In genomic region chrX:153984351-153985178, GRCh38 we compare ENCODE assay signal across 8 cellular contexts. TPM values are rescaled to one million over a fixed set of nuclear protein-coding genes. Genes with fewer than 3 reads are reported as not detected.
DNase-seq lines count a peak whose midpoint lies in the region; ATAC-seq and TF ChIP-seq lines count a peak whose summit lies in the region.

No MANE protein-coding gene starts in this region.

- ATAC-seq in heart left ventricle (no peak), PC-3 (no peak), HG02642 (IDR thresholded peaks at IDR 0.05; ENCODE audit: poor library complexity, unreplicated experiment) (no peak)

- H3K4me1 ChIP-seq in heart left ventricle (peaks cover 0 to 51% (median 0%) of the 10 kb centered on the region in 12 donors), tibial artery (peaks cover 0 to 9% (median 4%) of the 10 kb centered on the region in 4 donors), PC-3 (ENCODE audit: insufficient read depth, low read length) (no peaks in the 10 kb centered on the region), adrenal gland (replicated peaks in 1 of 2) (peaks cover 0 to 14% of the 10 kb centered on the region in 2 donors)

- no peak overlapping the region for H3K4me2 ChIP-seq in PC-3 (ENCODE audit: low read length)

- peaks cover 0 to 5% (median 0%) of the 10 kb centered on the region in 9 donors for H3K36me3 ChIP-seq in heart left ventricle
- no peaks in the 10 kb centered on the region for H3K36me3 ChIP-seq in tibial artery
- H3K36me3 ChIP-seq in PC-3 (ENCODE audit: low read depth, low read length) = no peaks in the 10 kb centered on the region
- no peaks in the 10 kb centered on the region for H3K36me3 ChIP-seq in adrenal gland (replicated peaks in 1 of 2)

- H2AFZ ChIP-seq in PC-3 (ENCODE audit: low read length) = no peak overlapping the region

- peak overlapping the region; percentile 97 for H3K27ac Mint-ChIP-seq in activated CD4-positive, alpha-beta T cell treated with anti-CD3 and anti-CD28 coated beads, Interleukin-2, amount 10 ng/mL, durations not matched to agents 7 days and 5 days
- peak overlapping the region; percentile 49 to 84 (median 64) for H3K27ac Mint-ChIP-seq in immature natural killer cell

- no peak for DNase-seq in heart left ventricle
- no peak for DNase-seq in cardiac septum (ENCODE audit: low spot score)
- peak; percentile 46 for DNase-seq in activated CD4-positive, alpha-beta T cell treated with anti-CD3 and anti-CD28 coated beads, Interleukin-2, amount 10 ng/mL, durations not matched to agents 7 days and 5 days
- no peak for DNase-seq in immature natural killer cell
- DNase-seq in tibial artery = no peak
- DNase-seq in PC-3 = no peak
- no peak for DNase-seq in adrenal gland

- no peak for TF ChIP-seq CTCF in heart left ventricle (IDR thresholded peaks at IDR 0.05)
- TF ChIP-seq CTCF in tibial artery (IDR thresholded peaks at IDR 0.05) = no peak
- TF ChIP-seq CTCF in PC-3 (conservative IDR thresholded peaks at IDR 0.05; ENCODE audit: low read depth, low read length) = no peak
- no peak for TF ChIP-seq CTCF in adrenal gland (IDR thresholded peaks at IDR 0.05)

- H3K4me3 ChIP-seq in heart left ventricle = no peak overlapping the region
- no peak overlapping the region for H3K4me3 ChIP-seq in tibial artery
- no peak overlapping the region for H3K4me3 ChIP-seq in PC-3 (ENCODE audit: low read length)
- no peak overlapping the region for H3K4me3 ChIP-seq in adrenal gland

- H3K9me3 Mint-ChIP-seq in activated CD4-positive, alpha-beta T cell treated with anti-CD3 and anti-CD28 coated beads, Interleukin-2, amount 10 ng/mL, durations not matched to agents 7 days and 5 days = no peaks in the 10 kb centered on the region
- H3K9me3 Mint-ChIP-seq in immature natural killer cell = no peaks in the 10 kb centered on the region

- no peaks in the 10 kb centered on the region for H3F3A ChIP-seq in PC-3 (ENCODE audit: low read length, unreplicated experiment)

- H3K9ac ChIP-seq in PC-3 (ENCODE audit: low read length) = no peak overlapping the region

- H3K27ac ChIP-seq in heart left ventricle (peak overlapping the region in 7 of 12 donors; percentile 29 to 85 (median 47)), tibial artery (peak overlapping the region; percentile 63 to 69), PC-3 (ENCODE audit: low read length) (no peak overlapping the region), adrenal gland (peak overlapping the region in 1 of 5 donors; percentile 74)

- no peaks in the 10 kb centered on the region for H3K27me3 Mint-ChIP-seq in activated CD4-positive, alpha-beta T cell treated with anti-CD3 and anti-CD28 coated beads, Interleukin-2, amount 10 ng/mL, durations not matched to agents 7 days and 5 days
- H3K27me3 Mint-ChIP-seq in immature natural killer cell (ENCODE audit: low read depth in 3 of 3) = peaks cover 1 to 20% (median 3%) of the 10 kb centered on the region in 3 donors

- H4K20me1 ChIP-seq in PC-3 (ENCODE audit: low read length) = no peaks in the 10 kb centered on the region

- TF ChIP-seq POLR2A in heart left ventricle (IDR thresholded peaks at IDR 0.05) = no peak
- TF ChIP-seq POLR2A in adrenal gland (IDR thresholded peaks at IDR 0.05) = no peak

- intact Hi-C loops in heart left ventricle (cut with DNase I) = no loop called here
- intact Hi-C loops in cardiac septum (cut with DNase I) = no loop called here
- intact Hi-C loops in tibial artery (cut with DNase I; ENCODE audit: low total_unique reads) = no loop called here
- intact Hi-C loops in PC-3 (cut with micrococcal nuclease) = no loop called here
- intact Hi-C loops in adrenal gland (cut with DNase I) = no loop called here

- CTCF ChIA-PET in activated CD4-positive, alpha-beta T cell treated with anti-CD3 and anti-CD28 coated beads, Interleukin-2, amount 10 ng/mL, durations not matched to agents 7 days and 5 days (lab: Charles Lee) = interaction anchor here (1.2 to 2.1 kb wide), 2 partner anchors 21 to 25 kb away, joined by 3 to 4 read pairs; no protein-coding TSS in a partner anchor
- CTCF ChIA-PET in PC-3 (lab: Charles Lee) = no interaction called here

- H3K9me2 ChIP-seq in PC-3 (replicated peaks; ENCODE audit: low read length) = no peaks in the 10 kb centered on the region

- peaks cover 8% of the 10 kb centered on the region for H3K36me3 Mint-ChIP-seq in activated CD4-positive, alpha-beta T cell treated with anti-CD3 and anti-CD28 coated beads, Interleukin-2, amount 10 ng/mL, durations not matched to agents 7 days and 5 days (ENCODE audit: low read depth)
- no peaks in the 10 kb centered on the region for H3K36me3 Mint-ChIP-seq in immature natural killer cell

- POLR2A ChIA-PET in activated CD4-positive, alpha-beta T cell treated with anti-CD3 and anti-CD28 coated beads, Interleukin-2, amount 10 ng/mL, durations not matched to agents 7 days and 5 days (lab: Charles Lee) = no interaction called here
- POLR2A ChIA-PET in PC-3 (lab: Charles Lee; ENCODE audit: unreplicated experiment) = no interaction called here

- peaks cover 62% of the 10 kb centered on the region for H3K4me1 Mint-ChIP-seq in activated CD4-positive, alpha-beta T cell treated with anti-CD3 and anti-CD28 coated beads, Interleukin-2, amount 10 ng/mL, durations not matched to agents 7 days and 5 days
- H3K4me1 Mint-ChIP-seq in immature natural killer cell = peaks cover 31 to 49% of the 10 kb centered on the region in 2 donors

- 68 to 79% (median 75%) methylated on average over 20 of the region's 20 CpGs for WGBS in heart left ventricle, 4 donors
- 70 to 100% (median 76%) methylated on average over 3 to 20 of the region's 20 CpGs for WGBS in adrenal gland, 4 donors

- no peaks in the 10 kb centered on the region for H3K79me2 ChIP-seq in PC-3 (ENCODE audit: low read length)

- H3K4me3 Mint-ChIP-seq in activated CD4-positive, alpha-beta T cell treated with anti-CD3 and anti-CD28 coated beads, Interleukin-2, amount 10 ng/mL, durations not matched to agents 7 days and 5 days = peak overlapping the region; percentile 77
- H3K4me3 Mint-ChIP-seq in immature natural killer cell = peak overlapping the region in 4 of 5 donors; percentile 44 to 71 (median 61)

- H3K9me3 ChIP-seq in heart left ventricle (no peaks in the 10 kb centered on the region), tibial artery (no peaks in the 10 kb centered on the region), PC-3 (ENCODE audit: low read length) (no peaks in the 10 kb centered on the region), adrenal gland (replicated peaks in 1 of 3) (no peaks in the 10 kb centered on the region)

- H3K27me3 ChIP-seq in heart left ventricle (peaks cover 0 to 45% (median 0%) of the 10 kb centered on the region in 9 donors), tibial artery (no peaks in the 10 kb centered on the region), PC-3 (ENCODE audit: low read length) (no peaks in the 10 kb centered on the region), adrenal gland (peaks cover 5% of the 10 kb centered on the region)

- BruUV-seq in PC-3 (replicated peaks; lab: Mats Ljungman, UMichigan) = no TSS peak

RNA-seq across cellular contexts. Expression of gene TMEM187, which starts 12.0 kb away (rescaled TPM):
- total RNA-seq in heart left ventricle (10 to 100 TPM in 2 of 9 donors, 1 to 10 TPM in 7; 3.5 to 11.4 (median 8.3) TPM), cardiac septum (10.6 TPM), PC-3 (2014; rRNA removed) (10.6 and 12.4 TPM in 2 replicates), adrenal gland (10 to 100 TPM in 7 of 8 donors, 1 to 10 TPM in 1; 5.7 to 29.2 (median 17.1) TPM)
- polyA plus RNA-seq in heart left ventricle (1 to 10 TPM; 3.2 to 7.0 TPM), immature natural killer cell (10 to 100 TPM in 1 of 3 donors, 1 to 10 TPM in 2; 4.1 to 17.5 (median 5.2) TPM), adrenal gland (1 to 10 TPM; 4.0 to 6.8 (median 5.3) TPM)
- 1 to 10 TPM; 7.9 to 8.5 TPM for total RNA-seq in activated CD4-positive, alpha-beta T cell treated with anti-CD3 and anti-CD28 coated beads, Interleukin-2, amount 10 ng/mL, durations not matched to agents 7 days and 5 days

RNA-seq across cellular contexts. Expression of gene HCFC1, which starts 12.9 kb away (rescaled TPM):
- total RNA-seq in heart left ventricle (10 to 100 TPM; 22.7 to 72.6 (median 34.8) TPM), cardiac septum (39.5 TPM), PC-3 (2014; rRNA removed) (66.9 and 94.0 TPM in 2 replicates), adrenal gland (10 to 100 TPM; 43.8 to 77.1 (median 58.8) TPM)
- polyA plus RNA-seq in heart left ventricle (10 to 100 TPM; 11.8 to 23.0 TPM), immature natural killer cell (10 to 100 TPM in 1 of 3 donors, 1 to 10 TPM in 2; 1.0 to 14.6 (median 2.9) TPM), adrenal gland (10 to 100 TPM; 15.3 to 32.7 (median 19.6) TPM)
- total RNA-seq in activated CD4-positive, alpha-beta T cell treated with anti-CD3 and anti-CD28 coated beads, Interleukin-2, amount 10 ng/mL, durations not matched to agents 7 days and 5 days = 100 to 1,000 TPM; 116 to 121 TPM

RNA-seq across cellular contexts. Expression of gene IRAK1, which starts 35.1 kb away (rescaled TPM):
- total RNA-seq in heart left ventricle = 10 to 100 TPM; 22.0 to 79.2 (median 29.7) TPM
- 10 to 100 TPM; 23.8 to 89.3 TPM for polyA plus RNA-seq in heart left ventricle
- 30.6 TPM for total RNA-seq in cardiac septum
- 100 to 1,000 TPM; 107 to 112 TPM for total RNA-seq in activated CD4-positive, alpha-beta T cell treated with anti-CD3 and anti-CD28 coated beads, Interleukin-2, amount 10 ng/mL, durations not matched to agents 7 days and 5 days
- polyA plus RNA-seq in immature natural killer cell = 10 to 100 TPM; 39.0 to 81.9 (median 46.6) TPM
- total RNA-seq in PC-3 (2014; rRNA removed) = 366 and 427 TPM in 2 replicates
- 100 to 1,000 TPM in 4 of 8 donors, 10 to 100 TPM in 4; 79.9 to 142 (median 111) TPM for total RNA-seq in adrenal gland
- polyA plus RNA-seq in adrenal gland = 10 to 100 TPM; 36.9 to 70.1 (median 63.4) TPM

RNA-seq across cellular contexts. Expression of gene RENBP, which starts 40.1 kb away (rescaled TPM):
- total RNA-seq in heart left ventricle (10 to 100 TPM in 5 of 9 donors, 1 to 10 TPM in 4; 5.1 to 35.5 (median 10.2) TPM), cardiac septum (8.6 TPM), PC-3 (2014; rRNA removed) (3.7 TPM in 1 of 2 replicates, not detected in the other), adrenal gland (10 to 100 TPM; 15.5 to 37.4 (median 26.4) TPM)
- polyA plus RNA-seq in heart left ventricle (1 to 10 TPM; 6.4 to 9.8 TPM), immature natural killer cell (1 to 10 TPM in 1 of 3 donors, under 1 TPM in 1, not detected in 1; 0.93 to 3.1 TPM), adrenal gland (10 to 100 TPM in 2 of 3 donors, 1 to 10 TPM in 1; 5.4 to 69.6 (median 27.6) TPM)
- 10 to 100 TPM; 14.2 to 16.5 TPM for total RNA-seq in activated CD4-positive, alpha-beta T cell treated with anti-CD3 and anti-CD28 coated beads, Interleukin-2, amount 10 ng/mL, durations not matched to agents 7 days and 5 days

RNA-seq across cellular contexts. Expression of gene NAA10, which starts 49.7 kb away (rescaled TPM):
- 100 to 1,000 TPM in 2 of 9 donors, 10 to 100 TPM in 7; 52.5 to 112 (median 72.1) TPM for total RNA-seq in heart left ventricle
- polyA plus RNA-seq in heart left ventricle = 100 to 1,000 TPM; 120 to 221 TPM
- 87.2 TPM for total RNA-seq in cardiac septum
- 10 to 100 TPM; 72.9 to 83.2 TPM for total RNA-seq in activated CD4-positive, alpha-beta T cell treated with anti-CD3 and anti-CD28 coated beads, Interleukin-2, amount 10 ng/mL, durations not matched to agents 7 days and 5 days
- polyA plus RNA-seq in immature natural killer cell = 100 to 1,000 TPM in 2 of 3 donors, 10 to 100 TPM in 1; 70.6 to 126 (median 104) TPM
- 169 and 172 TPM in 2 replicates for total RNA-seq in PC-3 (2014; rRNA removed)
- 100 to 1,000 TPM in 3 of 8 donors, 10 to 100 TPM in 5; 60.0 to 159 (median 93.6) TPM for total RNA-seq in adrenal gland
- polyA plus RNA-seq in adrenal gland = 100 to 1,000 TPM; 121 to 287 (median 228) TPM
